In the genomic region with DNA sequence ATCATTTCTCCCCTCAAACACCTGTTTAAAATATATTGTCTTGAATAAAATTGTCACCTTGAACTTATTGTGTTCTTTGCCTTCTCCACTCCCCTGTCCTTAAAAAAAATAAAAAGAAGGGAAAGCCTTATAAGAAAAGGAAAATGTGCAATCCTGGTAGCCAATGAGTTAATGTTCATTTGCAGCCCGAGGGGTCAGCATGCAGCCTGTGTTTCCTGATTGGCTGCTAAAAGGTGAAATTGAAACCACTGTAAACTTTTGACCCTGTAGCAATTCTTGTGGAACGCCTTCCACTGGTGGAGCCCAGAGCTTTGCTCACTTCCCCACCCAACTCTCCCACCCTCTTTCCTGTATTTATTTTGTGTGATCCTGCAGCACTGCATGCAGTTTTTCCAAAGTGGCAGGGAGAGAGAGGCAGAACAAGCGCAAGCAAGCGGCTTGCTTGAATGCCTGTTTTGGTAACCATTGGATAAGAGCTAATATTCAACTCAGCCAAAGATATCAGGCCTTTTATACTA, we compare ENCODE assay signal across 8 cellular contexts.
DNase-seq lines count a peak whose midpoint lies in the region; ATAC-seq, FAIRE-seq and TF ChIP-seq lines count a peak whose summit lies in the region.

No MANE protein-coding gene starts in this region.

- H3K27ac ChIP-seq in right lobe of liver (peak overlapping the region; percentile 55 to 73 (median 57)), testis (no peak overlapping the region)

- no peak for TF ChIP-seq CTCF in LNCaP clone FGC (IDR thresholded peaks at IDR 0.05; ENCODE audit: control insufficient read depth, extremely low read depth, insufficient read depth)
- TF ChIP-seq CTCF in right lobe of liver (IDR thresholded peaks at IDR 0.05) = no peak
- TF ChIP-seq CTCF in testis (IDR thresholded peaks at IDR 0.05) = no peak

- TF ChIP-seq POLR2A in right lobe of liver (IDR thresholded peaks at IDR 0.05) = peak; percentile 43
- no peak for TF ChIP-seq POLR2A in testis (IDR thresholded peaks at IDR 0.05)

- H3K9me3 ChIP-seq in right lobe of liver (no peaks in the 10 kb centered on the region), testis (no peaks in the 10 kb centered on the region)

- intact Hi-C loops in right lobe of liver (cut with DNase I) (no loop called here), testis (cut with DNase I; ENCODE audit: low total_unique reads) (no loop called here)

- peak; percentile 65 for DNase-seq in CD1c-positive myeloid dendritic cell (ENCODE audit: extremely low spot score)
- peak; percentile 34 for DNase-seq in GM19239 (ENCODE audit: insufficient read length, low spot score)
- peak; percentile 38 for DNase-seq in LNCaP clone FGC (ENCODE audit: low read depth)
- peak; percentile 69 to 81 for DNase-seq in SHP77 (lab: John Stamatoyannopoulos, UW)
- DNase-seq in dermis blood vessel endothelial cell = peak; percentile 91
- peak; percentile 55 to 84 (median 76) for DNase-seq in right lobe of liver
- peak; percentile 28 for DNase-seq in testis

- ATAC-seq in right lobe of liver (peak; percentile 96 to 98 (median 98)), GM21526 (IDR thresholded peaks at IDR 0.05; ENCODE audit: low FRiP score, unreplicated experiment) (no peak)

- WGBS in right lobe of liver (ENCODE audit: insufficient coverage, low coverage, low lambda C conversion rate, missing lambda C conversion rate) = 0% methylated on average over 4 of the region's 4 CpGs
- 12 to 13% methylated on average over 4 of the region's 4 CpGs for WGBS in testis, 2 donors

- no peaks in the 10 kb centered on the region for H3K36me3 ChIP-seq in right lobe of liver
- H3K36me3 ChIP-seq in testis (ENCODE audit: low read depth, missing control alignments) = no peaks in the 10 kb centered on the region

- H3K27me3 ChIP-seq in right lobe of liver (no peaks in the 10 kb centered on the region), testis (no peaks in the 10 kb centered on the region)

- no peak overlapping the region for H3K4me3 ChIP-seq in LNCaP clone FGC (ENCODE audit: low read depth, low read length)
- peak overlapping the region in 1 of 3 donors; percentile 18 for H3K4me3 ChIP-seq in right lobe of liver
- no peak overlapping the region for H3K4me3 ChIP-seq in testis

- FAIRE-seq in GM19239 (lab: Jason Lieb, UNC) = peak; percentile 95

- H3K4me1 ChIP-seq in right lobe of liver (peaks cover 0 to 45% (median 24%) of the 10 kb centered on the region in 4 donors), testis (peaks cover 15% of the 10 kb centered on the region)

Comparison
In these comparisons a context has a peak if more than half of its experiments do, and no peak if none do; other contexts are left out.
1. DNase-seq: peak in every context shown above with its lines; median percentile 91 in dermis blood vessel endothelial cell; 76 in right lobe of liver; 75 in SHP77; 65 in CD1c-positive myeloid dendritic cell; 38 in LNCaP clone FGC; 34 in GM19239; 28 in testis.
2. H3K27ac ChIP-seq: peak in right lobe of liver (3 of 3); none in testis (0 of 2).